12 cellular contexts compared by ENCODE assay signal in genomic region chr2:221370076-221370941, GRCh38.
DNase-seq lines count a peak whose midpoint lies in the region; ATAC-seq lines count a peak whose summit lies in the region.
"Had no signal": no experiment of that assay in that cellular context is flagged by ENCODE, and none has a peak within 500 bp of the region (broad histone marks: within the 10 kb centered on the region; RNA-seq: fewer than 3 reads in every experiment).

No MANE protein-coding gene starts in this region.

- in situ Hi-C loops in G401 (cut with HindIII; ENCODE audit: low sequenced_read_pairs): no loop called here

- no peak for ATAC-seq in HG03159 (IDR thresholded peaks at IDR 0.05; ENCODE audit: unreplicated experiment)
- ATAC-seq: HepG2 had no signal

- peak; percentile 75 for DNase-seq in DMS 273 (lab: John Stamatoyannopoulos, UW; ENCODE audit: unreplicated experiment)
- DNase-seq in G401 (ENCODE audit: low spot score): peak; percentile 23
- DNase-seq in NCI-H345 (lab: John Stamatoyannopoulos, UW): peak; percentile 32
- peak; percentile 25 for DNase-seq in cerebellum (ENCODE audit: low spot score)
- no peak for DNase-seq in AML-193 (lab: John Stamatoyannopoulos, UW)
- DNase-seq in amygdala (lab: John Stamatoyannopoulos, UW): no peak
- DNase-seq: KG1, NCI-H510A, SJCRH30, SW 1271 had no signal

Comparison
In these comparisons a context has a peak if more than half of its experiments do, and no peak if none do; other contexts are left out.
1. DNase-seq: peak in DMS 273 (single experiment), G401 (single experiment), NCI-H345 (single experiment) and cerebellum (single experiment); none in AML-193 (0 of 2) and amygdala (0 of 56).